In genomic region chr12:107586256-107586970, GRCh38 we compare ENCODE assay signal across 26 cellular contexts.
"Had no signal": no experiment of that assay in that cellular context is flagged by ENCODE, and none has a peak within 500 bp of the region (broad histone marks: within the 10 kb centered on the region; RNA-seq: fewer than 3 reads in every experiment).

No MANE protein-coding gene starts in this region.

- H3K36me3 ChIP-seq: left ventricle myocardium inferior, lower lobe of right lung, neutrophil, pancreas, right atrium auricular region, suprapubic skin, vagina had no signal

- H3K27me3 ChIP-seq: neutrophil, vagina had no signal

- H3K27me3 Mint-ChIP-seq: stimulated activated naive CD8-positive, alpha-beta T cell treated with anti-CD3 and anti-CD28 coated beads, Interleukin-15, amount 100 ng/mL, for 72 hours had no signal

- H3K9me3 ChIP-seq: neutrophil, pancreas, suprapubic skin, vagina had no signal

- H3K27ac Mint-ChIP-seq: natural killer cell had no signal

- H3K4me1 ChIP-seq: lower lobe of right lung, pancreas, vagina had no signal

- H3K4me3 ChIP-seq: coronary artery, left ventricle myocardium inferior, lower lobe of right lung, pancreas, right atrium auricular region, smooth muscle cell, suprapubic skin, vagina had no signal

- H3K4me3 Mint-ChIP-seq: natural killer cell; stimulated activated naive CD8-positive, alpha-beta T cell treated with anti-CD3 and anti-CD28 coated beads, Interleukin-15, amount 100 ng/mL, for 72 hours had no signal

- FAIRE-seq: endometrium, frontal cortex, kidney, pancreas had no signal

- H3K4me2 ChIP-seq: smooth muscle cell had no signal

- DNase-seq: dermis blood vessel endothelial cell; effector memory CD4-positive, alpha-beta T cell; erythroblast; head of caudate nucleus; kidney; left cardiac atrium; left ventricle myocardium inferior; lower lobe of right lung; natural killer cell; pancreas; stimulated activated CD4-positive, alpha-beta T cell treated with anti-CD3 and anti-CD28 coated beads, Interleukin-12 subunit alpha, Interleukin-12 subunit beta, amount 100 ng/mL, for 4 hours; stimulated activated CD4-positive, alpha-beta T cell treated with anti-CD3 and anti-CD28 coated beads, Interleukin-1b, Interleukin-23, amount 100 ng/mL, for 48 hours; stimulated activated CD4-positive, alpha-beta T cell treated with anti-CD3 and anti-CD28 coated beads, Interleukin-4, amount 100 ng/mL, for 1 hour; stimulated activated CD8-positive, alpha-beta memory T cell treated with anti-CD3 and anti-CD28 coated beads, Interleukin-4, amount 100 ng/mL, for 48 hours; stimulated activated naive CD4-positive, alpha-beta T cell; stimulated activated naive CD8-positive, alpha-beta T cell treated with anti-CD3 and anti-CD28 coated beads, Interleukin-15, amount 100 ng/mL, for 72 hours; trophoblast cell had no signal

- H3K36me3 Mint-ChIP-seq: natural killer cell had no signal

- H3K27ac ChIP-seq: coronary artery, left ventricle myocardium inferior, lower lobe of right lung, neutrophil, pancreas, right atrium auricular region, suprapubic skin, vagina had no signal

- ATAC-seq: left cardiac atrium; lower lobe of right lung; natural killer cell; pancreas; sciatic nerve; stimulated activated naive CD8-positive, alpha-beta T cell treated with anti-CD3 and anti-CD28 coated beads, Interleukin-15, amount 100 ng/mL, for 72 hours had no signal
